17 cellular contexts compared by ENCODE assay signal in genomic region chr17:80884811-80885210, GRCh38.
DNase-seq lines count a peak whose midpoint lies in the region; ATAC-seq, FAIRE-seq and TF ChIP-seq lines count a peak whose summit lies in the region.
"Had no signal": no experiment of that assay in that cellular context is flagged by ENCODE, and none has a peak within 500 bp of the region (broad histone marks: within the 10 kb centered on the region; RNA-seq: fewer than 3 reads in every experiment).

No MANE protein-coding gene starts in this region.

- H3K9ac ChIP-seq in HepG2 (ENCODE audit: insufficient read depth, low read depth, low read length): no peak overlapping the region

- H2AFZ ChIP-seq in HepG2 (ENCODE audit: low read length): no peak overlapping the region
- H2AFZ ChIP-seq: PC-9 had no signal

- TF ChIP-seq POLR2A in right lobe of liver (IDR thresholded peaks at IDR 0.05): no peak
- TF ChIP-seq POLR2A in HepG2 (IDR thresholded peaks at IDR 0.05; ENCODE audit: insufficient read depth in 1 of 2, low read depth in 2 of 2, low read length in 2 of 2): no peak

- H3K27me3 ChIP-seq in right lobe of liver (no peaks in the 10 kb centered on the region), HepG2 (ENCODE audit: control insufficient read depth in 1 of 2, insufficient read depth in 2 of 2, low read length in 2 of 2) (no peaks in the 10 kb centered on the region)

- H3K36me3 ChIP-seq in right lobe of liver (peaks cover 0 to 20% (median 0%) of the 10 kb centered on the region in 4 donors), HepG2 (replicated peaks in 1 of 2; ENCODE audit: control insufficient read depth in 1 of 2, insufficient read depth in 2 of 2, low read length in 2 of 2) (peaks cover 49 to 74% of the 10 kb centered on the region in 2 experiments), mucosa of descending colon (ENCODE audit: low read depth) (no peaks in the 10 kb centered on the region)

- TF ChIP-seq EP300 in HepG2 (IDR thresholded peaks at IDR 0.05; ENCODE audit: low read depth in 2 of 2, low read length in 2 of 2) (no peak), HepG2 (CRISPR knock-in tag; IDR thresholded peaks at IDR 0.05; ENCODE audit: borderline replicate concordance) (no peak)

- ATAC-seq in right lobe of liver (no peak), HepG2 (no peak), left ventricle myocardium superior (no peak), mucosa of descending colon (no peak)
- ATAC-seq in stimulated activated naive CD8-positive, alpha-beta T cell treated with anti-CD3 and anti-CD28 coated beads, Interleukin-15, Interleukin-2, amounts not matched to agents 100 U/mL and 50 U/mL, for 24 hours: no peak

- H3K4me1 ChIP-seq in right lobe of liver: no peaks in the 10 kb centered on the region
- no peaks in the 10 kb centered on the region for H3K4me1 ChIP-seq in HepG2 (ENCODE audit: insufficient read depth, low read length)
- no peaks in the 10 kb centered on the region for H3K4me1 ChIP-seq in mucosa of descending colon (ENCODE audit: low read depth)

- H3K4me2 ChIP-seq in HepG2 (ENCODE audit: low read depth, low read length): no peak overlapping the region
- H3K4me2 ChIP-seq: PC-9 had no signal

- H3K4me3 ChIP-seq in right lobe of liver: no peak overlapping the region
- no peak overlapping the region for H3K4me3 ChIP-seq in HepG2 (replicated peaks in 1 of 3; ENCODE audit: insufficient read depth in 1 of 3, low read depth in 2 of 3, low read length in 3 of 3)
- no peak overlapping the region for H3K4me3 ChIP-seq in mucosa of descending colon
- H3K4me3 ChIP-seq: PC-9 had no signal

- no peak for TF ChIP-seq CTCF in right lobe of liver (IDR thresholded peaks at IDR 0.05)
- no peak for TF ChIP-seq CTCF in HepG2 (CRISPR knock-in tag; IDR thresholded peaks at IDR 0.05)
- no peak for TF ChIP-seq CTCF in mucosa of descending colon (IDR thresholded peaks at IDR 0.05)

- whole genome bisulfite sequencing in right lobe of liver (ENCODE audit: insufficient coverage, low coverage, low lambda C conversion rate, missing lambda C conversion rate): 100% methylated on average over 1 of the region's 22 CpGs
- 95% methylated on average over 15 of the region's 22 CpGs for WGBS in HepG2 (ENCODE audit: low lambda C conversion rate)

- no peaks in the 10 kb centered on the region for H3K9me3 ChIP-seq in right lobe of liver
- no peaks in the 10 kb centered on the region for H3K9me3 ChIP-seq in HepG2 (ENCODE audit: low read length)
- no peaks in the 10 kb centered on the region for H3K9me3 ChIP-seq in mucosa of descending colon

- no peak overlapping the region for H3K27ac ChIP-seq in right lobe of liver
- no peak overlapping the region for H3K27ac ChIP-seq in HepG2 (ENCODE audit: extremely low read length, insufficient read depth, low read length)
- H3K27ac ChIP-seq: PC-9 had no signal

- TF ChIP-seq RAD21 in HepG2 (CRISPR knock-in tag; IDR thresholded peaks at IDR 0.05): no peak

- no peaks in the 10 kb centered on the region for H4K20me1 ChIP-seq in HepG2 (ENCODE audit: insufficient read depth, low read length)

- FAIRE-seq in HepG2 (lab: Jason Lieb, UNC): no peak
- FAIRE-seq: D721Med, GM12892 had no signal

- H3K79me2 ChIP-seq in HepG2 (ENCODE audit: insufficient read depth, low read length): no peaks in the 10 kb centered on the region

- BruUV-seq in HepG2 (replicated peaks; lab: Mats Ljungman, UMichigan): no TSS peak

- POLR2A ChIA-PET in HepG2 (lab: Yijun Ruan, JAX): no interaction called here

- intact Hi-C loops in right lobe of liver (cut with DNase I): no loop called here
- intact Hi-C loops in HepG2 (cut with micrococcal nuclease; ENCODE audit: unreplicated experiment): no loop called here
- intact Hi-C loops in left ventricle myocardium superior (cut with micrococcal nuclease): no loop called here
- intact Hi-C loops in mucosa of descending colon (cut with DNase I, micrococcal nuclease): no loop called here

- DNase-seq in right lobe of liver (peak in 2 of 3 donors; percentile 13 to 41), HepG2 (ENCODE audit: low spot score) (no peak), left ventricle myocardium superior (peak; percentile 24), mucosa of descending colon (peak in 2 of 3 donors; percentile 14 to 47), NCI-H774 (lab: John Stamatoyannopoulos, UW) (no peak), DMS153 treated with DMSO at 0.1 percent for 48 hours (lab: John Stamatoyannopoulos, UW; ENCODE audit: unreplicated experiment) (no peak)
- no peak for DNase-seq in stimulated activated naive CD8-positive, alpha-beta T cell treated with anti-CD3 and anti-CD28 coated beads, Interleukin-15, Interleukin-2, amounts not matched to agents 100 U/mL and 50 U/mL, for 24 hours
- DNase-seq: C1 segment of cervical spinal cord, DMS79, H9, NCI-H1417, NCI-H187, NCI-H2107, NCI-H524, PC-9 had no signal

- CTCF ChIA-PET in HepG2 (lab: Yijun Ruan, JAX; ENCODE audit: low intra/inter-chr PET ratio, low total read pairs): no interaction called here

- in situ Hi-C loops in HepG2 (cut with HindIII; ENCODE audit: extremely low pct_ligation_motif_present, low pct_unique_long_range_greater_than_20kb): no loop called here

TF ChIP-seq in HepG2, 621 proteins besides CTCF, POLR2A, EP300 and RAD21 (continues in another document):
- TF ChIP-seq ZNF33A (CRISPR knock-in tag; IDR thresholded peaks at IDR 0.05; ENCODE audit: borderline replicate concordance) (no peak), REL (CRISPR knock-in tag; conservative IDR thresholded peaks at IDR 0.05) (no peak), SOX5 (CRISPR knock-in tag; IDR thresholded peaks at IDR 0.05; ENCODE audit: borderline replicate concordance) (no peak), ZSCAN12 (CRISPR knock-in tag; IDR thresholded peaks at IDR 0.05) (no peak), JUN (CRISPR knock-in tag; IDR thresholded peaks at IDR 0.05) (no peak), AGO2 (optimal IDR thresholded peaks at IDR 0.05; ENCODE audit: low read depth, low read length) (no peak), ZFY (CRISPR knock-in tag; IDR thresholded peaks at IDR 0.05) (no peak), NCOA2 (CRISPR knock-in tag; IDR thresholded peaks at IDR 0.05) (no peak), ELF1 (CRISPR knock-in tag; IDR thresholded peaks at IDR 0.05) (no peak), LBX2 (CRISPR knock-in tag; IDR thresholded peaks at IDR 0.05; ENCODE audit: borderline replicate concordance) (no peak)
- TF ChIP-seq, protein P1, sequence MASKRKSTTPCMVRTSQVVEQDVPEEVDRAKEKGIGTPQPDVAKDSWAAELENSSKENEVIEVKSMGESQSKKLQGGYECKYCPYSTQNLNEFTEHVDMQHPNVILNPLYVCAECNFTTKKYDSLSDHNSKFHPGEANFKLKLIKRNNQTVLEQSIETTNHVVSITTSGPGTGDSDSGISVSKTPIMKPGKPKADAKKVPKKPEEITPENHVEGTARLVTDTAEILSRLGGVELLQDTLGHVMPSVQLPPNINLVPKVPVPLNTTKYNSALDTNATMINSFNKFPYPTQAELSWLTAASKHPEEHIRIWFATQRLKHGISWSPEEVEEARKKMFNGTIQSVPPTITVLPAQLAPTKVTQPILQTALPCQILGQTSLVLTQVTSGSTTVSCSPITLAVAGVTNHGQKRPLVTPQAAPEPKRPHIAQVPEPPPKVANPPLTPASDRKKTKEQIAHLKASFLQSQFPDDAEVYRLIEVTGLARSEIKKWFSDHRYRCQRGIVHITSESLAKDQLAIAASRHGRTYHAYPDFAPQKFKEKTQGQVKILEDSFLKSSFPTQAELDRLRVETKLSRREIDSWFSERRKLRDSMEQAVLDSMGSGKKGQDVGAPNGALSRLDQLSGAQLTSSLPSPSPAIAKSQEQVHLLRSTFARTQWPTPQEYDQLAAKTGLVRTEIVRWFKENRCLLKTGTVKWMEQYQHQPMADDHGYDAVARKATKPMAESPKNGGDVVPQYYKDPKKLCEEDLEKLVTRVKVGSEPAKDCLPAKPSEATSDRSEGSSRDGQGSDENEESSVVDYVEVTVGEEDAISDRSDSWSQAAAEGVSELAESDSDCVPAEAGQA (IDR thresholded peaks at IDR 0.05; ENCODE audit: low read depth): no peak
- TF ChIP-seq, protein P1 (CRISPR knock-in tag; IDR thresholded peaks at IDR 0.05; ENCODE audit: borderline replicate concordance): no peak
- TF ChIP-seq, protein P2, sequence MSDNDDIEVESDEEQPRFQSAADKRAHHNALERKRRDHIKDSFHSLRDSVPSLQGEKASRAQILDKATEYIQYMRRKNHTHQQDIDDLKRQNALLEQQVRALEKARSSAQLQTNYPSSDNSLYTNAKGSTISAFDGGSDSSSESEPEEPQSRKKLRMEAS (IDR thresholded peaks at IDR 0.05): no peak

Comparison
In these comparisons a context has a peak if more than half of its experiments do, and no peak if none do; other contexts are left out.
1. DNase-seq: peak in right lobe of liver (2 of 3), left ventricle myocardium superior (single experiment) and mucosa of descending colon (2 of 3); none in HepG2 (single experiment), NCI-H774 (single experiment), DMS153 treated with DMSO at 0.1 percent for 48 hours (single experiment) and stimulated activated naive CD8-positive, alpha-beta T cell treated with anti-CD3 and anti-CD28 coated beads, Interleukin-15, Interleukin-2, amounts not matched to agents 100 U/mL and 50 U/mL, for 24 hours (single experiment).